20 cellular contexts compared by ENCODE assay signal in the genomic region with DNA sequence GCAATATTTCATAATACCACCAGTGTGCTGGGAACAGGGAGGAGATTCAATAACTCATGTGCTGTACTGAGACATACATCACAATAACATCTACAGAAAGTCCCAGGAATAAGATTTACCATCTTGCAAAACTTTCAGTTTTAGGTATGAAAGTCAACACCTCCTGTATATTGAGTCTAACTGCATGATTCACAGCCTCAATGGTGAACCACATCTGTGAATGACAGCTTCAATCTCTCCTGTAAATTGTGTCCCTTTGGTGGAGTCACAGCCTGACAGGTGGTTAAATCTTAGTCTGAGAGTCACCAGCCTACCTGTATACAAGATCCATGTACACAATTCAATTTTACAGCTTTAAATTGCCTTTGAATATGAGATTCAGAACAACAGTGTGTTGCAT.
DNase-seq lines count a peak whose midpoint lies in the region; ATAC-seq and TF ChIP-seq lines count a peak whose summit lies in the region.
"Had no signal": no experiment of that assay in that cellular context is flagged by ENCODE, and none has a peak within 500 bp of the region (broad histone marks: within the 10 kb centered on the region; RNA-seq: fewer than 3 reads in every experiment).

No MANE protein-coding gene starts in this region.

- H3K36me3 Mint-ChIP-seq in activated T-cell treated with anti-CD3 and anti-CD28 coated beads, Interleukin-2, amount 50 U/mL, for 72 hours (ENCODE audit: insufficient read depth in 2 of 2) = no peaks in the 10 kb centered on the region
- H3K36me3 Mint-ChIP-seq in activated CD8-positive, alpha-beta T cell treated with anti-CD3 and anti-CD28 coated beads, Interleukin-2, amount 10 ng/mL, durations not matched to agents 7 days and 5 days (ENCODE audit: low read depth) = no peaks in the 10 kb centered on the region
- peaks cover 2% of the 10 kb centered on the region for H3K36me3 Mint-ChIP-seq in central memory CD8-positive, alpha-beta T cell (ENCODE audit: insufficient read depth)

- no peaks in the 10 kb centered on the region for H3K9me3 ChIP-seq in prostate gland
- H3K9me3 ChIP-seq: HAP-1, MG63 had no signal

- H3K27ac Mint-ChIP-seq in activated T-cell treated with anti-CD3 and anti-CD28 coated beads, Interleukin-2, amount 50 U/mL, for 72 hours = peak overlapping the region; percentile 81
- no peak overlapping the region for H3K27ac Mint-ChIP-seq in activated CD8-positive, alpha-beta T cell treated with anti-CD3 and anti-CD28 coated beads, Interleukin-2, amount 10 ng/mL, durations not matched to agents 7 days and 5 days
- H3K27ac Mint-ChIP-seq in central memory CD8-positive, alpha-beta T cell (ENCODE audit: low read depth) = no peak overlapping the region
- H3K27ac Mint-ChIP-seq: B cell; CD4-positive, alpha-beta T cell had no signal

- POLR2A ChIA-PET in activated CD8-positive, alpha-beta T cell treated with anti-CD3 and anti-CD28 coated beads, Interleukin-2, amount 10 ng/mL, durations not matched to agents 7 days and 5 days (lab: Charles Lee) = no interaction called here

- H3K4me3 ChIP-seq in prostate gland = no peak overlapping the region
- H3K4me3 ChIP-seq: HAP-1, MG63, PC-9 had no signal

- no peak overlapping the region for H3K27ac ChIP-seq in prostate gland
- H3K27ac ChIP-seq: 22Rv1, PC-9 had no signal

- no peak for TF ChIP-seq POLR2A in prostate gland (IDR thresholded peaks at IDR 0.05)

- no peaks in the 10 kb centered on the region for H3K9me3 Mint-ChIP-seq in activated T-cell treated with anti-CD3 and anti-CD28 coated beads, Interleukin-2, amount 50 U/mL, for 72 hours
- H3K9me3 Mint-ChIP-seq in activated CD8-positive, alpha-beta T cell treated with anti-CD3 and anti-CD28 coated beads, Interleukin-2, amount 10 ng/mL, durations not matched to agents 7 days and 5 days (ENCODE audit: insufficient read depth) = no peaks in the 10 kb centered on the region
- H3K9me3 Mint-ChIP-seq in central memory CD8-positive, alpha-beta T cell = no peaks in the 10 kb centered on the region
- H3K9me3 Mint-ChIP-seq: CD4-positive, alpha-beta T cell had no signal

- no peaks in the 10 kb centered on the region for H3K36me3 ChIP-seq in prostate gland
- H3K36me3 ChIP-seq: HAP-1, MG63 had no signal

- no peak for TF ChIP-seq CTCF in prostate gland (IDR thresholded peaks at IDR 0.05)

- peak in 1 of 2 donors; percentile 78 for ATAC-seq in activated T-cell treated with anti-CD3 and anti-CD28 coated beads, Interleukin-2, amount 50 U/mL, for 72 hours (replicated peaks in 1 of 2)
- ATAC-seq in activated CD8-positive, alpha-beta T cell treated with anti-CD3 and anti-CD28 coated beads, Interleukin-2, amount 10 ng/mL, durations not matched to agents 7 days and 5 days = peak; percentile 63
- peak; percentile 56 for ATAC-seq in central memory CD8-positive, alpha-beta T cell (replicated peaks; ENCODE audit: extremely low read depth, poor library complexity, severe bottlenecking)
- no peak for ATAC-seq in GM21576 (IDR thresholded peaks at IDR 0.05; ENCODE audit: unreplicated experiment)

- no peaks in the 10 kb centered on the region for H3K27me3 ChIP-seq in prostate gland (replicated peaks; ENCODE audit: insufficient read depth)
- H3K27me3 ChIP-seq: MG63 had no signal

- CTCF ChIA-PET in activated CD8-positive, alpha-beta T cell treated with anti-CD3 and anti-CD28 coated beads, Interleukin-2, amount 10 ng/mL, durations not matched to agents 7 days and 5 days (lab: Charles Lee) = interaction anchor here (0.7 kb wide), 1 partner anchor 30 kb away, joined by 3 read pairs; no protein-coding TSS in a partner anchor

- no peaks in the 10 kb centered on the region for H3K4me1 ChIP-seq in prostate gland (replicated peaks)
- H3K4me1 ChIP-seq: HAP-1 had no signal

- intact Hi-C loops in prostate gland (cut with DNase I) = no loop called here

- H3K27me3 Mint-ChIP-seq in activated T-cell treated with anti-CD3 and anti-CD28 coated beads, Interleukin-2, amount 50 U/mL, for 72 hours (ENCODE audit: low read depth) = no peaks in the 10 kb centered on the region
- H3K27me3 Mint-ChIP-seq in activated CD8-positive, alpha-beta T cell treated with anti-CD3 and anti-CD28 coated beads, Interleukin-2, amount 10 ng/mL, durations not matched to agents 7 days and 5 days (ENCODE audit: low read depth) = no peaks in the 10 kb centered on the region
- no peaks in the 10 kb centered on the region for H3K27me3 Mint-ChIP-seq in central memory CD8-positive, alpha-beta T cell
- H3K27me3 Mint-ChIP-seq: B cell; CD4-positive, alpha-beta T cell had no signal

- peak; percentile 6 for DNase-seq in NK-92 treated with Interleukin-12 subunit alpha and Interleukin-12 subunit beta, amount 100 ng/mL, for 24 hours (lab: John Stamatoyannopoulos, UW)
- DNase-seq in NK-92 (lab: John Stamatoyannopoulos, UW; ENCODE audit: unreplicated experiment) = no peak
- DNase-seq in activated T-cell treated with anti-CD3 and anti-CD28 coated beads, Interleukin-2, amount 50 U/mL, for 72 hours = peak in 1 of 2 donors; percentile 33
- no peak for DNase-seq in activated T-cell treated with anti-CD3 and anti-CD28 coated beads, Interleukin-2, amount 50 U/mL, for 48 hours
- DNase-seq in activated CD8-positive, alpha-beta T cell treated with anti-CD3 and anti-CD28 coated beads, Interleukin-2, amount 10 ng/mL, durations not matched to agents 7 days and 5 days = peak; percentile 22
- DNase-seq in central memory CD8-positive, alpha-beta T cell (ENCODE audit: low spot score in 2 of 2) = no peak
- no peak for DNase-seq in prostate gland (ENCODE audit: low spot score)
- DNase-seq: CD4-positive, alpha-beta T cell; IMR-90; Karpas-422; MG63; NCI-H1092; NCI-H146; NCI-H2081; NCI-H748 treated with DMSO at 0.1 percent for 48 hours; PC-9 had no signal

- no peaks in the 10 kb centered on the region for H3K4me1 Mint-ChIP-seq in activated T-cell treated with anti-CD3 and anti-CD28 coated beads, Interleukin-2, amount 50 U/mL, for 72 hours (ENCODE audit: low read depth)
- peaks cover 15% of the 10 kb centered on the region for H3K4me1 Mint-ChIP-seq in activated CD8-positive, alpha-beta T cell treated with anti-CD3 and anti-CD28 coated beads, Interleukin-2, amount 10 ng/mL, durations not matched to agents 7 days and 5 days (ENCODE audit: low read depth)
- peaks cover 12% of the 10 kb centered on the region for H3K4me1 Mint-ChIP-seq in central memory CD8-positive, alpha-beta T cell

- H3K4me3 Mint-ChIP-seq in activated T-cell treated with anti-CD3 and anti-CD28 coated beads, Interleukin-2, amount 50 U/mL, for 72 hours = peak overlapping the region in 1 of 2 donors; percentile 71
- no peak overlapping the region for H3K4me3 Mint-ChIP-seq in activated CD8-positive, alpha-beta T cell treated with anti-CD3 and anti-CD28 coated beads, Interleukin-2, amount 10 ng/mL, durations not matched to agents 7 days and 5 days
- H3K4me3 Mint-ChIP-seq in central memory CD8-positive, alpha-beta T cell = no peak overlapping the region
- H3K4me3 Mint-ChIP-seq: B cell; CD4-positive, alpha-beta T cell had no signal

Comparison
In these comparisons a context has a peak if more than half of its experiments do, and no peak if none do; other contexts are left out.
1. DNase-seq: peak in NK-92 treated with Interleukin-12 subunit alpha and Interleukin-12 subunit beta, amount 100 ng/mL, for 24 hours (single experiment) and activated CD8-positive, alpha-beta T cell treated with anti-CD3 and anti-CD28 coated beads, Interleukin-2, amount 10 ng/mL, durations not matched to agents 7 days and 5 days (single experiment); none in NK-92 (single experiment), activated T-cell treated with anti-CD3 and anti-CD28 coated beads, Interleukin-2, amount 50 U/mL, for 48 hours (0 of 2), central memory CD8-positive, alpha-beta T cell (0 of 2) and prostate gland (single experiment).